In the genomic region with DNA sequence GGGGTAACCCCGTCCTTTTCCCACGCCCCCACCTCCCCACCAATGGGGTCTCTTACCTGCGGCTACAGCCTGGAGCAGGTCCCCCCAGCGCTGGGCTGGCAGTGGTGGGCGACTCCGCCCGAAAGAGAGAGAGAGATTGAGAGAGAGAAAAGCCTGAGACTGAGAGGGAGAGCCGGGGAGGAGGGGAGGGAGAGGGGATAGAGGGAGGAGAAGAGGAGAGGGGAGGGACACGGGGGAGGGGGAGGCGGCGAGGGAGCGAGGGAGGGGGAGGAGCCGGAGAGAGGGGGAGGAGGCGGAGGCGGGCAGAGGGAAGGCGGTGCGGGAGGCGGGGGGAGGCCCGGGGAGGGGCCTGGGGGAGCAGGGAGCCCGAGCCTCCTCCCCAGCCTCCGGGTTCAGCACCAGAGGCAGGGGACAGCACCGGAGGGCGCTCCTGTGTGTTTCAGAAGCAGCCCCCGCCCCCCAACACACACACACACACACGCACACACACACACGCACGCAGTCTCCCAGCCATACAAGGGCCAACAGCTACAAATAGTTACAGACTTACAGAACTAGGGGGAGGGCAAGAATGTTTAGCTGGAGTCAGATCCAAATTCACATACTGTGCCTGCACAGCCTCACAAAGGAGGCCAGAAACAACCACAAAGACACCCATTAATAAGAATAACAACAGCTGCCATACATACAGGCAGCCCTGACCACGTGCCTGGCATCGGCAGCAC, we compare ENCODE assay signal across 8 cellular contexts. TPM values are rescaled to one million over a fixed set of nuclear protein-coding genes. Genes with fewer than 3 reads are reported as not detected.
DNase-seq lines count a peak whose midpoint lies in the region; ATAC-seq and TF ChIP-seq lines count a peak whose summit lies in the region.

TSS of gene SLC8A2 (minus strand) at position 161 of the 725 bp plus-strand sequence. CDS start 5,490 bp downstream, outside the sequence.

- peaks cover 12% of the 10 kb centered on the region for H3K4me1 ChIP-seq in iPS DF 6.9 (ENCODE audit: control insufficient read depth, insufficient read depth, low read length)
- no peaks in the 10 kb centered on the region for H3K4me1 ChIP-seq in gastrocnemius medialis

- in situ Hi-C loops in astrocyte of the spinal cord (cut with HindIII; ENCODE audit: low sequenced_read_pairs): no loop called here
- in situ Hi-C loops in gastrocnemius medialis (cut with MboI; ENCODE audit: low sequenced_read_pairs in 4 of 4): no loop called here

- no CpG with 5 or more reads among the region's 29 CpGs for WGBS in iPS DF 6.9 (ENCODE audit: insufficient coverage, insufficient read length)

- H3K9me3 ChIP-seq in MG63 (no peaks in the 10 kb centered on the region), iPS DF 6.9 (ENCODE audit: control insufficient read depth, insufficient read depth, low read length) (no peaks in the 10 kb centered on the region), gastrocnemius medialis (no peaks in the 10 kb centered on the region)

- H3K27ac ChIP-seq in iPS DF 6.9 (ENCODE audit: low read length) (no peak within 1 kb of the TSS), gastrocnemius medialis (no peak within 1 kb of the TSS)

- TF ChIP-seq CTCF in astrocyte of the spinal cord (IDR thresholded peaks at IDR 0.05; ENCODE audit: low read depth, low read length): no peak
- no peak for TF ChIP-seq CTCF in gastrocnemius medialis (IDR thresholded peaks at IDR 0.05 in 4 of 5, conservative IDR thresholded peaks at IDR 0.05 in 1 of 5)

- ATAC-seq in gastrocnemius medialis: no peak

- no peak for TF ChIP-seq POLR2A in gastrocnemius medialis (IDR thresholded peaks at IDR 0.05)

- no peaks in the 10 kb centered on the region for H3K36me3 ChIP-seq in MG63
- H3K36me3 ChIP-seq in iPS DF 6.9 (ENCODE audit: control insufficient read depth, insufficient read depth, low read length): peaks cover 6% of the 10 kb centered on the region; the same call in 1 of the 2 replicates
- H3K36me3 ChIP-seq in gastrocnemius medialis: no peaks in the 10 kb centered on the region

- H3K27me3 ChIP-seq in MG63 (peaks cover 50% of the 10 kb centered on the region), iPS DF 6.9 (ENCODE audit: control insufficient read depth, insufficient read depth, low read length) (no peaks in the 10 kb centered on the region), gastrocnemius medialis (peaks cover 41 to 57% (median 49%) of the 10 kb centered on the region in 3 donors)

- H3K4me3 ChIP-seq in MG63 (no peak within 1 kb of the TSS), astrocyte of the spinal cord (ENCODE audit: low read depth, low read length) (no peak within 1 kb of the TSS), iPS DF 6.9 (ENCODE audit: low read length) (peak within 1 kb of the TSS; percentile 69; the same call in 1 of the 2 replicates), gastrocnemius medialis (no peak within 1 kb of the TSS)

- DNase-seq in DMS153 (lab: John Stamatoyannopoulos, UW) (peak; percentile 41), MG63 (peak; percentile 86), T-helper 2 cell (peak; percentile 38 to 81 (median 40)), astrocyte of the spinal cord (ENCODE audit: low read depth, low spot score) (peak; percentile 77), iPS DF 6.9 (ENCODE audit: low read depth, low spot score) (no peak), smooth muscle cell of the brain vasculature (ENCODE audit: low read depth, low spot score) (peak; percentile 13), gastrocnemius medialis (no peak), RKO (ENCODE audit: low spot score) (no peak)

- intact Hi-C loops in gastrocnemius medialis (cut with DNase I; ENCODE audit: low total_unique reads): no loop called here

RNA-seq across cellular contexts. Expression of gene SLC8A2, which starts in this region (rescaled TPM):
- total RNA-seq in MG63 (2014; rRNA removed; shearing (Covaris generic); ENCODE audit: low replicate concordance): not detected in 2 replicates
- not detected for total RNA-seq in gastrocnemius medialis

Comparison
In these comparisons a context has a peak if more than half of its experiments do, and no peak if none do; other contexts are left out.
1. Peak in DNase-seq in MG63; RNA of the gene not detected or under 1 TPM.
2. DNase-seq: peak in DMS153 (single experiment), T-helper 2 cell (5 of 5), astrocyte of the spinal cord (single experiment) and smooth muscle cell of the brain vasculature (single experiment); none in iPS DF 6.9 (single experiment), gastrocnemius medialis (0 of 2) and RKO (single experiment).